ENCODE assay signal across 8 cellular contexts in genomic region chr4:6575503-6576240, GRCh38. TPM values are rescaled to one million over a fixed set of nuclear protein-coding genes. Genes with fewer than 3 reads are reported as not detected.
DNase-seq lines count a peak whose midpoint lies in the region; ATAC-seq, FAIRE-seq and TF ChIP-seq lines count a peak whose summit lies in the region.

No MANE protein-coding gene starts in this region.

- CTCF ChIA-PET in SK-N-SH (lab: Yijun Ruan, JAX), result interaction anchor here (1.3 to 5.1 kb wide), 2 partner anchors 18 to 27 kb away, joined by 3 to 45 read pairs; no protein-coding TSS in a partner anchor

- TF ChIP-seq EP300 in SK-N-SH (IDR thresholded peaks at IDR 0.05; ENCODE audit: borderline replicate concordance in 1 of 2, low read depth in 1 of 2, low read length in 1 of 2), result no peak

- H3K9me3 ChIP-seq in SK-N-SH (no peaks in the 10 kb centered on the region), kidney (ENCODE audit: control insufficient read depth in 1 of 2, low read length in 2 of 2) (no peaks in the 10 kb centered on the region)

- TF ChIP-seq CTCF in SK-N-SH (IDR thresholded peaks at IDR 0.05) (no peak), kidney (IDR thresholded peaks at IDR 0.05; ENCODE audit: borderline replicate concordance, extremely low read depth, insufficient read depth) (no peak)

- H3K36me3 ChIP-seq in SK-N-SH (replicated peaks in 1 of 2; ENCODE audit: control insufficient read depth in 1 of 2, insufficient read depth in 2 of 2, low read length in 1 of 2), result peaks cover 8 to 16% of the 10 kb centered on the region in 2 experiments
- H3K36me3 ChIP-seq in kidney (ENCODE audit: control insufficient read depth in 1 of 2, insufficient read depth in 2 of 2, low read length in 2 of 2), result peaks cover 8 to 16% of the 10 kb centered on the region in 2 donors

- H4K20me1 ChIP-seq in SK-N-SH (ENCODE audit: insufficient read depth), result no peaks in the 10 kb centered on the region

- no peak for FAIRE-seq in kidney (lab: Jason Lieb, UNC)

- POLR2A ChIA-PET in SK-N-SH (lab: Yijun Ruan, JAX), result interaction anchor here (1.0 to 1.3 kb wide), 2 partner anchors 27 to 65 kb away, joined by 3 to 6 read pairs; partner anchors contain the start of gene MRFAP1

- 74% methylated on average over 14 of the region's 17 CpGs for WGBS in SK-N-SH (ENCODE audit: low lambda C conversion rate)

- ATAC-seq in SK-N-SH treated with all-trans-retinoic acid at 6 μM for 48 hours (no peak), GM18870 (IDR thresholded peaks at IDR 0.05; ENCODE audit: unreplicated experiment) (no peak)
- no peak for ATAC-seq in activated naive CD4-positive, alpha-beta T cell treated with anti-CD3 and anti-CD28 coated beads, Interleukin-2, amount 50 U/mL, for 72 hours

- H3K27ac ChIP-seq in SK-N-SH (ENCODE audit: low read depth in 2 of 2, low read length in 1 of 2) (peak overlapping the region in 1 of 2 experiments; percentile 70; a peak in 1 of 4 replicates), kidney (ENCODE audit: low read depth in 2 of 2, low read length in 2 of 2) (peak overlapping the region in 1 of 2 donors; percentile 32), substantia nigra (ENCODE audit: low read depth, low read length, poor library complexity, severe bottlenecking) (peak overlapping the region; percentile 91)

- H3K9me3 Mint-ChIP-seq in activated naive CD4-positive, alpha-beta T cell treated with anti-CD3 and anti-CD28 coated beads, Interleukin-2, amount 50 U/mL, for 72 hours, result peaks cover 4 to 9% of the 10 kb centered on the region in 2 donors

- no peaks in the 10 kb centered on the region; the same call in 1 of the 2 replicates for H3K27me3 ChIP-seq in SK-N-SH (ENCODE audit: insufficient read depth)

- peaks cover 5% of the 10 kb centered on the region; the same call in 1 of the 2 replicates for H3K79me2 ChIP-seq in SK-N-SH (ENCODE audit: insufficient read depth)

- no peaks in the 10 kb centered on the region for H3K9me2 ChIP-seq in SK-N-SH

- no peaks in the 10 kb centered on the region for H3F3A ChIP-seq in SK-N-SH (replicated peaks; ENCODE audit: insufficient read depth)

- H3K9ac ChIP-seq in SK-N-SH (peak overlapping the region; percentile 85), kidney (ENCODE audit: low read length in 2 of 2) (peak overlapping the region; percentile 75 to 82)

- no peak for TF ChIP-seq RAD21 in SK-N-SH (IDR thresholded peaks at IDR 0.05; ENCODE audit: low read length)

- peak overlapping the region; percentile 93 for H2AFZ ChIP-seq in SK-N-SH (ENCODE audit: low read depth)

- H3K4me2 ChIP-seq in SK-N-SH, result peak overlapping the region; percentile 100

- H3K4me3 ChIP-seq in SK-N-SH (ENCODE audit: low read depth in 2 of 2, low read length in 1 of 2) (peak overlapping the region; percentile 92 to 98), kidney (ENCODE audit: low read length in 2 of 2) (peak overlapping the region; percentile 66 to 83)

- peaks cover 16 to 24% of the 10 kb centered on the region in 2 donors for H3K36me3 Mint-ChIP-seq in activated naive CD4-positive, alpha-beta T cell treated with anti-CD3 and anti-CD28 coated beads, Interleukin-2, amount 50 U/mL, for 72 hours

- H3K4me1 ChIP-seq in SK-N-SH (ENCODE audit: control insufficient read depth in 1 of 2, insufficient read depth in 2 of 2, low read depth in 1 of 2, low read length in 1 of 2), result peaks cover 3 to 15% of the 10 kb centered on the region in 2 experiments; a peak in 2 of 4 replicates
- peaks cover 12 to 18% of the 10 kb centered on the region in 2 donors for H3K4me1 ChIP-seq in kidney (ENCODE audit: control insufficient read depth in 1 of 2, insufficient read depth in 1 of 2, low read depth in 1 of 2, low read length in 2 of 2)

- DNase-seq in SK-N-SH (no peak), kidney (no peak), substantia nigra (lab: John Stamatoyannopoulos, UW) (peak in 2 of 49 donors; percentile 47 to 53), SK-N-DZ (ENCODE audit: low spot score) (no peak), NCI-H1930 (lab: John Stamatoyannopoulos, UW) (no peak)
- no peak for DNase-seq in activated naive CD4-positive, alpha-beta T cell treated with anti-CD3 and anti-CD28 coated beads, Interleukin-2, amount 50 U/mL, for 72 hours (ENCODE audit: low spot score in 2 of 2)

- H3K27ac Mint-ChIP-seq in activated naive CD4-positive, alpha-beta T cell treated with anti-CD3 and anti-CD28 coated beads, Interleukin-2, amount 50 U/mL, for 72 hours, result peak overlapping the region; percentile 60 to 89

- intact Hi-C loops in kidney (cut with DNase I), result no loop called here

TF ChIP-seq in SK-N-SH, 30 proteins besides CTCF, POLR2A, EP300 and RAD21 (continues in another document):
- TF ChIP-seq RCOR1 (IDR thresholded peaks at IDR 0.05; ENCODE audit: low read length) (no peak), GABPA (IDR thresholded peaks at IDR 0.05; ENCODE audit: low read depth) (no peak), NFIC (IDR thresholded peaks at IDR 0.05; ENCODE audit: borderline replicate concordance) (no peak), NRF1 (IDR thresholded peaks at IDR 0.05; ENCODE audit: low read depth, low read length) (no peak)
- TF ChIP-seq, protein P1, sequence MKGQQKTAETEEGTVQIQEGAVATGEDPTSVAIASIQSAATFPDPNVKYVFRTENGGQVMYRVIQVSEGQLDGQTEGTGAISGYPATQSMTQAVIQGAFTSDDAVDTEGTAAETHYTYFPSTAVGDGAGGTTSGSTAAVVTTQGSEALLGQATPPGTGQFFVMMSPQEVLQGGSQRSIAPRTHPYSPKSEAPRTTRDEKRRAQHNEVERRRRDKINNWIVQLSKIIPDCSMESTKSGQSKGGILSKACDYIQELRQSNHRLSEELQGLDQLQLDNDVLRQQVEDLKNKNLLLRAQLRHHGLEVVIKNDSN (IDR thresholded peaks at IDR 0.05; ENCODE audit: borderline replicate concordance, low read depth), result no peak
- TF ChIP-seq, protein P2, sequence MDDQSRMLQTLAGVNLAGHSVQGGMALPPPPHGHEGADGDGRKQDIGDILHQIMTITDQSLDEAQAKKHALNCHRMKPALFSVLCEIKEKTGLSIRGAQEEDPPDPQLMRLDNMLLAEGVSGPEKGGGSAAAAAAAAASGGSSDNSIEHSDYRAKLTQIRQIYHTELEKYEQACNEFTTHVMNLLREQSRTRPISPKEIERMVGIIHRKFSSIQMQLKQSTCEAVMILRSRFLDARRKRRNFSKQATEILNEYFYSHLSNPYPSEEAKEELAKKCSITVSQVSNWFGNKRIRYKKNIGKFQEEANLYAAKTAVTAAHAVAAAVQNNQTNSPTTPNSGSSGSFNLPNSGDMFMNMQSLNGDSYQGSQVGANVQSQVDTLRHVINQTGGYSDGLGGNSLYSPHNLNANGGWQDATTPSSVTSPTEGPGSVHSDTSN (IDR thresholded peaks at IDR 0.05), result no peak
- TF ChIP-seq, protein P3, sequence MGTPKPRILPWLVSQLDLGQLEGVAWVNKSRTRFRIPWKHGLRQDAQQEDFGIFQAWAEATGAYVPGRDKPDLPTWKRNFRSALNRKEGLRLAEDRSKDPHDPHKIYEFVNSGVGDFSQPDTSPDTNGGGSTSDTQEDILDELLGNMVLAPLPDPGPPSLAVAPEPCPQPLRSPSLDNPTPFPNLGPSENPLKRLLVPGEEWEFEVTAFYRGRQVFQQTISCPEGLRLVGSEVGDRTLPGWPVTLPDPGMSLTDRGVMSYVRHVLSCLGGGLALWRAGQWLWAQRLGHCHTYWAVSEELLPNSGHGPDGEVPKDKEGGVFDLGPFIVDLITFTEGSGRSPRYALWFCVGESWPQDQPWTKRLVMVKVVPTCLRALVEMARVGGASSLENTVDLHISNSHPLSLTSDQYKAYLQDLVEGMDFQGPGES (IDR thresholded peaks at IDR 0.05; ENCODE audit: low read depth, low read length), result no peak

TF ChIP-seq in SK-N-SH treated with all-trans-retinoic acid at 6 μM for 48 hours, 23 proteins besides CTCF, POLR2A, EP300 and RAD21 (continues in another document):
- no peak for TF ChIP-seq ZNF8 (CRISPR knock-in tag; IDR thresholded peaks at IDR 0.05)
- no peak for TF ChIP-seq RARB (CRISPR knock-in tag; IDR thresholded peaks at IDR 0.05)
- no peak for TF ChIP-seq ZNF565 (CRISPR knock-in tag; conservative IDR thresholded peaks at IDR 0.05; ENCODE audit: low read depth)
- TF ChIP-seq, protein P4, sequence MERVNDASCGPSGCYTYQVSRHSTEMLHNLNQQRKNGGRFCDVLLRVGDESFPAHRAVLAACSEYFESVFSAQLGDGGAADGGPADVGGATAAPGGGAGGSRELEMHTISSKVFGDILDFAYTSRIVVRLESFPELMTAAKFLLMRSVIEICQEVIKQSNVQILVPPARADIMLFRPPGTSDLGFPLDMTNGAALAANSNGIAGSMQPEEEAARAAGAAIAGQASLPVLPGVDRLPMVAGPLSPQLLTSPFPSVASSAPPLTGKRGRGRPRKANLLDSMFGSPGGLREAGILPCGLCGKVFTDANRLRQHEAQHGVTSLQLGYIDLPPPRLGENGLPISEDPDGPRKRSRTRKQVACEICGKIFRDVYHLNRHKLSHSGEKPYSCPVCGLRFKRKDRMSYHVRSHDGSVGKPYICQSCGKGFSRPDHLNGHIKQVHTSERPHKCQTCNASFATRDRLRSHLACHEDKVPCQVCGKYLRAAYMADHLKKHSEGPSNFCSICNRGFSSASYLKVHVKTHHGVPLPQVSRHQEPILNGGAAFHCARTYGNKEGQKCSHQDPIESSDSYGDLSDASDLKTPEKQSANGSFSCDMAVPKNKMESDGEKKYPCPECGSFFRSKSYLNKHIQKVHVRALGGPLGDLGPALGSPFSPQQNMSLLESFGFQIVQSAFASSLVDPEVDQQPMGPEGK (CRISPR knock-in tag; IDR thresholded peaks at IDR 0.05; ENCODE audit: borderline replicate concordance), result no peak
- TF ChIP-seq, protein P5, sequence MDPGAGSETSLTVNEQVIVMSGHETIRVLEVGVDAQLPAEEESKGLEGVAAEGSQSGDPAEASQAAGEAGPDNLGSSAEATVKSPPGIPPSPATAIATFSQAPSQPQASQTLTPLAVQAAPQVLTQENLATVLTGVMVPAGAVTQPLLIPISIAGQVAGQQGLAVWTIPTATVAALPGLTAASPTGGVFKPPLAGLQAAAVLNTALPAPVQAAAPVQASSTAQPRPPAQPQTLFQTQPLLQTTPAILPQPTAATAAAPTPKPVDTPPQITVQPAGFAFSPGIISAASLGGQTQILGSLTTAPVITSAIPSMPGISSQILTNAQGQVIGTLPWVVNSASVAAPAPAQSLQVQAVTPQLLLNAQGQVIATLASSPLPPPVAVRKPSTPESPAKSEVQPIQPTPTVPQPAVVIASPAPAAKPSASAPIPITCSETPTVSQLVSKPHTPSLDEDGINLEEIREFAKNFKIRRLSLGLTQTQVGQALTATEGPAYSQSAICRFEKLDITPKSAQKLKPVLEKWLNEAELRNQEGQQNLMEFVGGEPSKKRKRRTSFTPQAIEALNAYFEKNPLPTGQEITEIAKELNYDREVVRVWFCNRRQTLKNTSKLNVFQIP (CRISPR knock-in tag; IDR thresholded peaks at IDR 0.05; ENCODE audit: borderline replicate concordance, low read depth), result no peak

RNA-seq across cellular contexts. Expression of gene MAN2B2, which starts 0.7 kb away (rescaled TPM):
- 18.5 and 24.9 TPM in 2 replicates for polyA plus RNA-seq in SK-N-SH (2012; rRNA removed)
- polyA plus RNA-seq in SK-N-SH (2012; cell fraction: cytosol; rRNA removed), result 12.5 and 18.6 TPM in 2 replicates
- 30.0 and 30.3 TPM in 2 replicates for polyA plus RNA-seq in SK-N-SH (2012; cell fraction: nucleus; rRNA removed)
- total RNA-seq in activated naive CD4-positive, alpha-beta T cell treated with anti-CD3 and anti-CD28 coated beads, Interleukin-2, amount 50 U/mL, for 72 hours, result 10 to 100 TPM; 13.9 to 21.4 TPM
- 34.3 TPM for total RNA-seq in kidney
- polyA plus RNA-seq in kidney (ENCODE audit: insufficient read depth, low read depth, low replicate concordance), result 19.9 TPM
- polyA plus RNA-seq in SK-N-DZ (2014; cell fraction: cytosol; rRNA removed), result 2.0 and 2.4 TPM in 2 replicates
- polyA plus RNA-seq in SK-N-DZ (2014; cell fraction: nucleus; rRNA removed), result 3.8 TPM in 2 replicates
